In genomic region chr10:71456631-71457030, GRCh38 we compare ENCODE assay signal across 29 cellular contexts.
"Had no signal": no experiment of that assay in that cellular context is flagged by ENCODE, and none has a peak within 500 bp of the region (broad histone marks: within the 10 kb centered on the region; RNA-seq: fewer than 3 reads in every experiment).

No MANE protein-coding gene starts in this region.

- H3K9me3 ChIP-seq: SJCRH30 had no signal

- FAIRE-seq: RCC 7860 had no signal

- ATAC-seq: Panc1, Right ventricle myocardium inferior, SK-N-SH treated with all-trans-retinoic acid at 6 μM for 48 hours, T-cell had no signal

- H3K9ac ChIP-seq: KMS-11 had no signal

- H2AFZ ChIP-seq: PC-9 had no signal

- H3K4me2 ChIP-seq: KMS-11, PC-9 had no signal

- H3K27me3 ChIP-seq: SJCRH30 had no signal

- H3K4me3 ChIP-seq: PC-9, SJCRH30, SK-N-MC had no signal

- H3K27ac ChIP-seq: KMS-11, PC-9, RWPE1, SJCRH30, SK-N-MC had no signal

- H3K36me3 ChIP-seq: SJCRH30 had no signal

- DNase-seq: Karpas-422, MM.1S, MV-4-11, NCI-H1092, NCI-H1105, NCI-H1417 treated with DMSO at 0.1 percent for 48 hours, NCI-H1436 treated with DMSO at 0.1 percent for 48 hours, NCI-H1694 treated with DMSO at 0.1 percent for 48 hours, NCI-H187 treated with DMSO at 0.1 percent for 48 hours, NCI-H2029, NCI-H2081, NCI-H2171 treated with DMSO at 0.1 percent for 48 hours, NCI-H2227 treated with DMSO at 0.1 percent for 48 hours, NCI-H345, NCI-H446, NCI-H524, NCI-H526, PC-9, SHP77, SIG-M5, SJCRH30, T-cell had no signal

- H3K4me1 ChIP-seq: SJCRH30 had no signal
